ENCODE assay signal across 1 cellular context in genomic region chr16:2926660-2927646, GRCh38.
TF ChIP-seq lines count a peak whose summit lies in the region.

No MANE protein-coding gene starts in this region.

TF ChIP-seq in HepG2, 621 proteins besides CTCF, POLR2A, EP300 and RAD21 (continued from another document and continues in another):
- TF ChIP-seq MLXIP (CRISPR knock-in tag; IDR thresholded peaks at IDR 0.05; ENCODE audit: borderline replicate concordance): no peak
- no peak for TF ChIP-seq ZNF136 (CRISPR knock-in tag; IDR thresholded peaks at IDR 0.05; ENCODE audit: low read depth)
- TF ChIP-seq ERF (CRISPR knock-in tag; IDR thresholded peaks at IDR 0.05): no peak
- TF ChIP-seq ATF6 (CRISPR knock-in tag; conservative IDR thresholded peaks at IDR 0.05): no peak
- no peak for TF ChIP-seq FOXO1 (CRISPR knock-in tag; IDR thresholded peaks at IDR 0.05)
- no peak for TF ChIP-seq ZNF543 (CRISPR knock-in tag; IDR thresholded peaks at IDR 0.05)
- no peak for TF ChIP-seq NFYC (CRISPR knock-in tag; IDR thresholded peaks at IDR 0.05)
- TF ChIP-seq ZNF724P (CRISPR knock-in tag; IDR thresholded peaks at IDR 0.05; ENCODE audit: borderline replicate concordance): no peak
- no peak for TF ChIP-seq SP140L (CRISPR knock-in tag; IDR thresholded peaks at IDR 0.05; ENCODE audit: borderline replicate concordance)
- TF ChIP-seq MTF2 (CRISPR knock-in tag; IDR thresholded peaks at IDR 0.05; ENCODE audit: borderline replicate concordance): no peak
- no peak for TF ChIP-seq ZNF775 (CRISPR knock-in tag; IDR thresholded peaks at IDR 0.05; ENCODE audit: borderline replicate concordance)
- no peak for TF ChIP-seq ZEB1 (IDR thresholded peaks at IDR 0.05; ENCODE audit: insufficient replicate concordance, low read depth)
- TF ChIP-seq ZNF274 (CRISPR knock-in tag; IDR thresholded peaks at IDR 0.05): no peak
- TF ChIP-seq PRMT3 (CRISPR knock-in tag; IDR thresholded peaks at IDR 0.05; ENCODE audit: borderline replicate concordance, low read depth): no peak
- TF ChIP-seq ZBTB44 (CRISPR knock-in tag; IDR thresholded peaks at IDR 0.05): no peak
- no peak for TF ChIP-seq MEIS2 (CRISPR knock-in tag; IDR thresholded peaks at IDR 0.05)
- no peak for TF ChIP-seq POGK (CRISPR knock-in tag; conservative IDR thresholded peaks at IDR 0.05)
- no peak for TF ChIP-seq ZNF362 (CRISPR knock-in tag; IDR thresholded peaks at IDR 0.05; ENCODE audit: borderline replicate concordance)
- no peak for TF ChIP-seq ZNF441 (CRISPR knock-in tag; IDR thresholded peaks at IDR 0.05; ENCODE audit: borderline replicate concordance)
- TF ChIP-seq DR1 (CRISPR knock-in tag; IDR thresholded peaks at IDR 0.05): no peak
- TF ChIP-seq SP2 (CRISPR knock-in tag; IDR thresholded peaks at IDR 0.05): no peak
- no peak for TF ChIP-seq ELF4 (CRISPR knock-in tag; IDR thresholded peaks at IDR 0.05; ENCODE audit: borderline replicate concordance)
- no peak for TF ChIP-seq ETV6 (CRISPR knock-in tag; conservative IDR thresholded peaks at IDR 0.05)
- no peak for TF ChIP-seq ZBTB3 (CRISPR knock-in tag; IDR thresholded peaks at IDR 0.05; ENCODE audit: borderline replicate concordance, low read depth)
- TF ChIP-seq ZNF337 (CRISPR knock-in tag; IDR thresholded peaks at IDR 0.05; ENCODE audit: borderline replicate concordance, low read depth): no peak
- no peak for TF ChIP-seq ATM (IDR thresholded peaks at IDR 0.05; ENCODE audit: borderline replicate concordance)
- TF ChIP-seq CBX2 (IDR thresholded peaks at IDR 0.05; ENCODE audit: low read depth, low read length): no peak
- TF ChIP-seq CBX2 (CRISPR knock-in tag; IDR thresholded peaks at IDR 0.05; ENCODE audit: low read depth): no peak
- TF ChIP-seq THAP9 (CRISPR knock-in tag; IDR thresholded peaks at IDR 0.05; ENCODE audit: borderline replicate concordance): no peak
- no peak for TF ChIP-seq ZNF772 (CRISPR knock-in tag; IDR thresholded peaks at IDR 0.05)
- no peak for TF ChIP-seq NR2F1 (CRISPR knock-in tag; IDR thresholded peaks at IDR 0.05)
- TF ChIP-seq KDM2A (CRISPR knock-in tag; IDR thresholded peaks at IDR 0.05; ENCODE audit: borderline replicate concordance, low read depth): peak; percentile 66; the same call in 1 of the 2 replicates
- TF ChIP-seq SIX1 (CRISPR knock-in tag; IDR thresholded peaks at IDR 0.05; ENCODE audit: borderline replicate concordance): no peak
- TF ChIP-seq DRAP1 (CRISPR knock-in tag; IDR thresholded peaks at IDR 0.05): no peak
- no peak for TF ChIP-seq SATB2 (CRISPR knock-in tag; IDR thresholded peaks at IDR 0.05)
- TF ChIP-seq THRA (CRISPR knock-in tag; IDR thresholded peaks at IDR 0.05; ENCODE audit: borderline replicate concordance): peak; percentile 63; the same call in 1 of the 2 replicates
- TF ChIP-seq ZNF709 (CRISPR knock-in tag; IDR thresholded peaks at IDR 0.05): no peak
- no peak for TF ChIP-seq SYNCRIP (IDR thresholded peaks at IDR 0.05; ENCODE audit: insufficient read depth, low read depth, low read length)
- no peak for TF ChIP-seq ZNF562 (CRISPR knock-in tag; IDR thresholded peaks at IDR 0.05; ENCODE audit: borderline replicate concordance)
- TF ChIP-seq ZNF225 (CRISPR knock-in tag; IDR thresholded peaks at IDR 0.05): no peak
- no peak for TF ChIP-seq ZBTB1 (CRISPR knock-in tag; IDR thresholded peaks at IDR 0.05; ENCODE audit: borderline replicate concordance)
- no peak for TF ChIP-seq ZNF468 (CRISPR knock-in tag; IDR thresholded peaks at IDR 0.05)
- TF ChIP-seq RFX3 (CRISPR knock-in tag; IDR thresholded peaks at IDR 0.05): no peak
- TF ChIP-seq KMT2A (CRISPR knock-in tag; IDR thresholded peaks at IDR 0.05): no peak
- no peak for TF ChIP-seq ZNF207 (IDR thresholded peaks at IDR 0.05; ENCODE audit: borderline replicate concordance)
- no peak for TF ChIP-seq ZNF264 (CRISPR knock-in tag; IDR thresholded peaks at IDR 0.05)
- TF ChIP-seq ZNF574 (CRISPR knock-in tag; IDR thresholded peaks at IDR 0.05): no peak
- peak; percentile 36; the same call in 1 of the 2 replicates for TF ChIP-seq ZFY (CRISPR knock-in tag; IDR thresholded peaks at IDR 0.05)
- TF ChIP-seq HNRNPLL (IDR thresholded peaks at IDR 0.05; ENCODE audit: low read depth, low read length, poor library complexity, severe bottlenecking): no peak
- no peak for TF ChIP-seq RFXAP (CRISPR knock-in tag; IDR thresholded peaks at IDR 0.05; ENCODE audit: borderline replicate concordance)
- TF ChIP-seq ZNF180 (CRISPR knock-in tag; IDR thresholded peaks at IDR 0.05; ENCODE audit: borderline replicate concordance, low read depth): no peak
- TF ChIP-seq PAX8 (CRISPR knock-in tag; IDR thresholded peaks at IDR 0.05; ENCODE audit: borderline replicate concordance): no peak
- 0 out of 2 replicates have a peak, but pooled peaks have one; percentile 29 for TF ChIP-seq IRF2 (CRISPR knock-in tag; IDR thresholded peaks at IDR 0.05)
- TF ChIP-seq TAF15 (IDR thresholded peaks at IDR 0.05; ENCODE audit: low read depth, low read length, poor library complexity, severe bottlenecking): no peak
- no peak for TF ChIP-seq TGIF2 (CRISPR knock-in tag; IDR thresholded peaks at IDR 0.05)
- TF ChIP-seq ZNF713 (CRISPR knock-in tag; IDR thresholded peaks at IDR 0.05): no peak
- no peak for TF ChIP-seq ZNF383 (CRISPR knock-in tag; IDR thresholded peaks at IDR 0.05; ENCODE audit: borderline replicate concordance)
